1 cellular context compared by ENCODE assay signal in the genomic region with DNA sequence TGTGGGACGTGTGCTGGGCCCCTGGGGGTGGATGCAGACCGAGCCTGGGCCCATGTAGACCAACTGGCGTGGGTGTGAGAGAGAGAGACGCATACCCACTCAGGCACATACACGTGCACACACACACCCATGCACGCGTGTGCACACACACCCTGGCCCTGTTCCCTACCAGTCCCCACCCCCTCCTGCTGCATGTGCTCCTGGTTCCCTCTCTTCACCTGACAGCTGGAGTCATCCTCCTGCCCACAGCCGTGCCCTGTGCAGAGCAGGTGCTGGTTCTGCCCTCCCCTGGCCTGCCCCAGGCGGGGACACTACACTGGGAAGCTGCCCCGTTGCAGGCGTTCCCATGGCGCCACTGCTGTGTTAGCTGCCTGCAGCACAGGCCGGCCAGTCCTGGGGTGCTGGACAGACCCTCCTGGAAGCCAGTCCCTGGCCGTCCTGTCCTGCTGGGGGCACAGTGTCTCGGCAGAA.
TF ChIP-seq lines count a peak whose summit lies in the region.

No MANE protein-coding gene starts in this region.

TF ChIP-seq in GM23338, 12 proteins besides CTCF, POLR2A, EP300 and RAD21 (continued from another document):
- TF ChIP-seq, protein P1, sequence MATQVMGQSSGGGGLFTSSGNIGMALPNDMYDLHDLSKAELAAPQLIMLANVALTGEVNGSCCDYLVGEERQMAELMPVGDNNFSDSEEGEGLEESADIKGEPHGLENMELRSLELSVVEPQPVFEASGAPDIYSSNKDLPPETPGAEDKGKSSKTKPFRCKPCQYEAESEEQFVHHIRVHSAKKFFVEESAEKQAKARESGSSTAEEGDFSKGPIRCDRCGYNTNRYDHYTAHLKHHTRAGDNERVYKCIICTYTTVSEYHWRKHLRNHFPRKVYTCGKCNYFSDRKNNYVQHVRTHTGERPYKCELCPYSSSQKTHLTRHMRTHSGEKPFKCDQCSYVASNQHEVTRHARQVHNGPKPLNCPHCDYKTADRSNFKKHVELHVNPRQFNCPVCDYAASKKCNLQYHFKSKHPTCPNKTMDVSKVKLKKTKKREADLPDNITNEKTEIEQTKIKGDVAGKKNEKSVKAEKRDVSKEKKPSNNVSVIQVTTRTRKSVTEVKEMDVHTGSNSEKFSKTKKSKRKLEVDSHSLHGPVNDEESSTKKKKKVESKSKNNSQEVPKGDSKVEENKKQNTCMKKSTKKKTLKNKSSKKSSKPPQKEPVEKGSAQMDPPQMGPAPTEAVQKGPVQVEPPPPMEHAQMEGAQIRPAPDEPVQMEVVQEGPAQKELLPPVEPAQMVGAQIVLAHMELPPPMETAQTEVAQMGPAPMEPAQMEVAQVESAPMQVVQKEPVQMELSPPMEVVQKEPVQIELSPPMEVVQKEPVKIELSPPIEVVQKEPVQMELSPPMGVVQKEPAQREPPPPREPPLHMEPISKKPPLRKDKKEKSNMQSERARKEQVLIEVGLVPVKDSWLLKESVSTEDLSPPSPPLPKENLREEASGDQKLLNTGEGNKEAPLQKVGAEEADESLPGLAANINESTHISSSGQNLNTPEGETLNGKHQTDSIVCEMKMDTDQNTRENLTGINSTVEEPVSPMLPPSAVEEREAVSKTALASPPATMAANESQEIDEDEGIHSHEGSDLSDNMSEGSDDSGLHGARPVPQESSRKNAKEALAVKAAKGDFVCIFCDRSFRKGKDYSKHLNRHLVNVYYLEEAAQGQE (IDR thresholded peaks at IDR 0.05; ENCODE audit: unreplicated experiment): no peak
- TF ChIP-seq ZNF331 (CRISPR knock-in tag; IDR thresholded peaks at IDR 0.05; ENCODE audit: low read depth): no peak
- no peak for TF ChIP-seq STAT1 (IDR thresholded peaks at IDR 0.05; ENCODE audit: unreplicated experiment)
- no peak for TF ChIP-seq CREB1 (CRISPR knock-in tag; IDR thresholded peaks at IDR 0.05; ENCODE audit: low read depth)
- TF ChIP-seq EZH2phosphoT487 (IDR thresholded peaks at IDR 0.05; ENCODE audit: unreplicated experiment): no peak
- TF ChIP-seq EZH2 (IDR thresholded peaks at IDR 0.05; ENCODE audit: low read depth, unreplicated experiment): no peak
- no peak for TF ChIP-seq ZNF462 (CRISPR knock-in tag; IDR thresholded peaks at IDR 0.05)
